ENCODE assay signal across 8 cellular contexts in genomic region chr7:36287371-36288241, GRCh38.
DNase-seq lines count a peak whose midpoint lies in the region; ATAC-seq and TF ChIP-seq lines count a peak whose summit lies in the region.

No MANE protein-coding gene starts in this region.

- TF ChIP-seq CTCF in endodermal cell (conservative IDR thresholded peaks at IDR 0.05): no peak

- H3K4me3 ChIP-seq in endodermal cell (ENCODE audit: low read length): no peak overlapping the region

- no peak overlapping the region for H3K4me3 Mint-ChIP-seq in endodermal cell
- H3K4me3 Mint-ChIP-seq in stimulated activated memory B cell treated with anti-CD40 and anti-IgM and Interleukin-4, amounts not matched to agents 10 μg/mL and 1 μg/mL and 100 μg/mL, for 72 hours: peak overlapping the region; percentile 43

- peaks cover 3% of the 10 kb centered on the region for H3K36me3 ChIP-seq in endodermal cell (ENCODE audit: control insufficient read depth, insufficient read depth, low read length)

- WGBS in endodermal cell (ENCODE audit: insufficient coverage in 1 of 2, insufficient read length in 1 of 2), 2 experiments: 82 to 83% methylated on average over 11 to 19 of the region's 19 CpGs

- peaks cover 24% of the 10 kb centered on the region for H3K36me3 Mint-ChIP-seq in endodermal cell (ENCODE audit: low read depth)
- H3K36me3 Mint-ChIP-seq in stimulated activated memory B cell treated with anti-CD40 and anti-IgM and Interleukin-4, amounts not matched to agents 10 μg/mL and 1 μg/mL and 100 μg/mL, for 72 hours: no peaks in the 10 kb centered on the region

- H3K4me1 ChIP-seq in endodermal cell (ENCODE audit: control insufficient read depth, insufficient read depth, low read length): peaks cover 17% of the 10 kb centered on the region

- H3K27ac Mint-ChIP-seq in endodermal cell: peak overlapping the region; percentile 57
- H3K27ac Mint-ChIP-seq in stimulated activated memory B cell treated with anti-CD40 and anti-IgM and Interleukin-4, amounts not matched to agents 10 μg/mL and 1 μg/mL and 100 μg/mL, for 72 hours: peak overlapping the region; percentile 74

- H3K27me3 ChIP-seq in endodermal cell (ENCODE audit: control insufficient read depth, insufficient read depth, low read length, poor library complexity, severe bottlenecking): no peaks in the 10 kb centered on the region

- DNase-seq in endodermal cell (peak; percentile 76), KG1 (lab: John Stamatoyannopoulos, UW) (no peak), DMS79 treated with DMSO at 0.1 percent for 48 hours (lab: John Stamatoyannopoulos, UW) (no peak), left lobe of liver (ENCODE audit: low spot score) (no peak)

- H3K4me1 Mint-ChIP-seq in endodermal cell: peaks cover 69% of the 10 kb centered on the region
- H3K4me1 Mint-ChIP-seq in stimulated activated memory B cell treated with anti-CD40 and anti-IgM and Interleukin-4, amounts not matched to agents 10 μg/mL and 1 μg/mL and 100 μg/mL, for 72 hours: peaks cover 76% of the 10 kb centered on the region

- no peak overlapping the region for H3K27ac ChIP-seq in endodermal cell (ENCODE audit: low read depth, low read length)

- no peaks in the 10 kb centered on the region for H3K9me3 ChIP-seq in endodermal cell (ENCODE audit: control insufficient read depth, low read length)

- H3K27me3 Mint-ChIP-seq in endodermal cell (ENCODE audit: insufficient read depth): no peaks in the 10 kb centered on the region
- H3K27me3 Mint-ChIP-seq in stimulated activated memory B cell treated with anti-CD40 and anti-IgM and Interleukin-4, amounts not matched to agents 10 μg/mL and 1 μg/mL and 100 μg/mL, for 72 hours: peaks cover 9% of the 10 kb centered on the region

- H3K9ac ChIP-seq in endodermal cell (ENCODE audit: extremely low read depth, low read length, poor library complexity, severe bottlenecking): no peak overlapping the region

- H3K9me3 Mint-ChIP-seq in endodermal cell: no peaks in the 10 kb centered on the region
- no peaks in the 10 kb centered on the region for H3K9me3 Mint-ChIP-seq in stimulated activated memory B cell treated with anti-CD40 and anti-IgM and Interleukin-4, amounts not matched to agents 10 μg/mL and 1 μg/mL and 100 μg/mL, for 72 hours

- peak; percentile 42 for ATAC-seq in GM18502 (IDR thresholded peaks at IDR 0.05; ENCODE audit: poor library complexity, unreplicated experiment)
- peak; percentile 39 for ATAC-seq in HG02642 (IDR thresholded peaks at IDR 0.05; ENCODE audit: poor library complexity, unreplicated experiment)
- peak; percentile 71 for ATAC-seq in stimulated activated memory B cell treated with anti-CD40 and anti-IgM and Interleukin-4, amounts not matched to agents 10 μg/mL and 1 μg/mL and 100 μg/mL, for 72 hours
- ATAC-seq in left lobe of liver: no peak

TF ChIP-seq in PFSK-1, 5 proteins besides CTCF, POLR2A, EP300 and RAD21:
- TF ChIP-seq TAF1 (IDR thresholded peaks at IDR 0.05; ENCODE audit: borderline replicate concordance, insufficient read depth, low read length) (no peak), SIN3A (IDR thresholded peaks at IDR 0.05; ENCODE audit: borderline replicate concordance, insufficient read depth, low read length) (no peak), REST (IDR thresholded peaks at IDR 0.05; ENCODE audit: insufficient read depth in 1 of 2, low read depth in 2 of 2, low read length in 2 of 2) (no peak), FOXP2 (optimal IDR thresholded peaks at IDR 0.05; ENCODE audit: borderline replicate concordance, extremely low read depth, extremely low read length, insufficient read depth) (peak; percentile 10)
